Comparison of ENCODE assay signal across 8 cellular contexts in genomic region chr1:154418062-154418897, GRCh38. TPM values are rescaled to one million over a fixed set of nuclear protein-coding genes. Genes with fewer than 3 reads are reported as not detected.
DNase-seq lines count a peak whose midpoint lies in the region; ATAC-seq and TF ChIP-seq lines count a peak whose summit lies in the region.

No MANE protein-coding gene starts in this region.

- ATAC-seq in HG03432 (IDR thresholded peaks at IDR 0.05; ENCODE audit: unreplicated experiment): no peak

- H3K4me3 Mint-ChIP-seq in neural crest cell: no peak overlapping the region

- peak overlapping the region; percentile 75 for H3K27ac Mint-ChIP-seq in neural crest cell (ENCODE audit: unreplicated experiment)

- peak overlapping the region; percentile 90 for H3K27ac ChIP-seq in caudate nucleus (ENCODE audit: low read depth, low read length)

- peaks cover 22% of the 10 kb centered on the region for H3K4me1 Mint-ChIP-seq in neural crest cell

- no peak for TF ChIP-seq CTCF in neural crest cell (conservative IDR thresholded peaks at IDR 0.05)

- H3K36me3 Mint-ChIP-seq in neural crest cell (ENCODE audit: low read depth): no peaks in the 10 kb centered on the region

- DNase-seq in COR-L47 (lab: John Stamatoyannopoulos, UW): peak; percentile 47
- peak; percentile 23 for DNase-seq in NCI-H526 treated with DMSO at 0.1 percent for 48 hours (lab: John Stamatoyannopoulos, UW)
- no peak for DNase-seq in caudate nucleus (lab: John Stamatoyannopoulos, UW)
- DNase-seq in neural crest cell (ENCODE audit: low read depth, low spot score): no peak
- DNase-seq in epidermal melanocyte (ENCODE audit: insufficient read length, low spot score): no peak
- DNase-seq in NAMALWA (ENCODE audit: low spot score): no peak
- no peak for DNase-seq in cerebellum (ENCODE audit: low spot score)

- H3K9me3 Mint-ChIP-seq in neural crest cell: no peaks in the 10 kb centered on the region

- no peaks in the 10 kb centered on the region for H3K27me3 Mint-ChIP-seq in neural crest cell (ENCODE audit: low read depth)

RNA-seq across cellular contexts. Expression of gene IL6R, which starts 13.1 kb away (rescaled TPM):
- total RNA-seq in neural crest cell: 0.07 and 0.09 TPM in 2 replicates
- total RNA-seq in cerebellum: 4.7 TPM

Comparison
In these comparisons a context has a peak if more than half of its experiments do, and no peak if none do; other contexts are left out.
1. DNase-seq: peak in COR-L47 (single experiment) and NCI-H526 treated with DMSO at 0.1 percent for 48 hours (single experiment); none in caudate nucleus (0 of 61), neural crest cell (single experiment), epidermal melanocyte (single experiment), NAMALWA (single experiment) and cerebellum (single experiment).